ENCODE assay signal across 7 cellular contexts in genomic region chr1:246258250-246258649, GRCh38.
"Had no signal": no experiment of that assay in that cellular context is flagged by ENCODE, and none has a peak within 500 bp of the region (broad histone marks: within the 10 kb centered on the region; RNA-seq: fewer than 3 reads in every experiment).

No MANE protein-coding gene starts in this region.

- H3K4me3 ChIP-seq: GM12878 had no signal

- DNase-seq: GDM1, GF-D8 had no signal

- ATAC-seq: GM12878 had no signal

- FAIRE-seq: GM12878, GM12891, GM12892, GM18507, GM19239 had no signal
